ENCODE assay signal across 11 cellular contexts in genomic region chr22:45285431-45286058, GRCh38. TPM values are rescaled to one million over a fixed set of nuclear protein-coding genes. Genes with fewer than 3 reads are reported as not detected.
DNase-seq lines count a peak whose midpoint lies in the region; ATAC-seq, FAIRE-seq and TF ChIP-seq lines count a peak whose summit lies in the region.
"Had no signal": no experiment of that assay in that cellular context is flagged by ENCODE, and none has a peak within 500 bp of the region (broad histone marks: within the 10 kb centered on the region; RNA-seq: fewer than 3 reads in every experiment).

No MANE protein-coding gene starts in this region.

- H3K36me3 Mint-ChIP-seq in astrocyte (ENCODE audit: low read depth, unreplicated experiment) = no peaks in the 10 kb centered on the region

- H3K4me1 Mint-ChIP-seq in astrocyte (ENCODE audit: low read depth, unreplicated experiment) = no peaks in the 10 kb centered on the region

- H3K4me3 Mint-ChIP-seq in astrocyte (ENCODE audit: unreplicated experiment) = no peak overlapping the region

- TF ChIP-seq CTCF in astrocyte (IDR thresholded peaks at IDR 0.05; ENCODE audit: insufficient read depth, low read depth, low read length) (no peak), left lung (IDR thresholded peaks at IDR 0.05) (no peak)

- H3K27ac Mint-ChIP-seq in astrocyte (ENCODE audit: unreplicated experiment) = no peak overlapping the region

- H2AFZ ChIP-seq in astrocyte (ENCODE audit: low read depth, low read length) = no peak overlapping the region

- no peaks in the 10 kb centered on the region for H4K20me1 ChIP-seq in astrocyte (ENCODE audit: insufficient read depth, low read length)

- H3K4me1 ChIP-seq in astrocyte (ENCODE audit: insufficient read depth, low read length) (peaks cover 9% of the 10 kb centered on the region), left lung (peaks cover 4 to 19% of the 10 kb centered on the region in 2 donors)

- no peak overlapping the region for H3K4me3 ChIP-seq in astrocyte (ENCODE audit: insufficient read depth, low read depth, low read length)
- no peak overlapping the region for H3K4me3 ChIP-seq in left lung
- H3K4me3 ChIP-seq: MG63 had no signal

- no peaks in the 10 kb centered on the region for H3K79me2 ChIP-seq in astrocyte (ENCODE audit: insufficient read depth, low read length)

- no peak overlapping the region for H3K9ac ChIP-seq in astrocyte (ENCODE audit: low read length)

- peaks cover 50% of the 10 kb centered on the region for H3K27me3 Mint-ChIP-seq in astrocyte (ENCODE audit: low read depth, unreplicated experiment)

- H3K9me3 Mint-ChIP-seq in astrocyte (ENCODE audit: unreplicated experiment) = peaks cover 2% of the 10 kb centered on the region

- peaks cover 38% of the 10 kb centered on the region for H3K27me3 ChIP-seq in astrocyte (ENCODE audit: insufficient read depth, low read length)
- H3K27me3 ChIP-seq in left lung = peaks cover 5 to 52% of the 10 kb centered on the region in 2 donors
- H3K27me3 ChIP-seq: MG63 had no signal

- no peak for FAIRE-seq in astrocyte (lab: Jason Lieb, UNC)

- intact Hi-C loops in Right ventricle myocardium inferior (cut with DNase I) (no loop called here), cardiac septum (cut with DNase I) (no loop called here), left lung (cut with DNase I) (no loop called here), posterior vena cava (cut with DNase I) (no loop called here)

- no peaks in the 10 kb centered on the region for H3K36me3 ChIP-seq in astrocyte (ENCODE audit: insufficient read depth, low read length)
- no peaks in the 10 kb centered on the region for H3K36me3 ChIP-seq in left lung
- H3K36me3 ChIP-seq: MG63 had no signal

- DNase-seq in Right ventricle myocardium inferior (ENCODE audit: missing footprints) (peak; percentile 68), cardiac septum (ENCODE audit: low spot score) (no peak), astrocyte (ENCODE audit: low read depth) (no peak), iPS-NIHi7 (ENCODE audit: extremely low spot score) (peak; percentile 61), left lung (no peak), posterior vena cava (ENCODE audit: low spot score) (no peak)
- DNase-seq: EL, MG63 had no signal

- H3K9me3 ChIP-seq in astrocyte (ENCODE audit: insufficient read depth, low read depth, low read length) (no peaks in the 10 kb centered on the region), left lung (no peaks in the 10 kb centered on the region)
- H3K9me3 ChIP-seq: MG63 had no signal

- ATAC-seq in Right ventricle myocardium inferior = peak; percentile 24
- no peak for ATAC-seq in GM19397 (IDR thresholded peaks at IDR 0.05; ENCODE audit: unreplicated experiment)
- no peak for ATAC-seq in GM19467 (IDR thresholded peaks at IDR 0.05; ENCODE audit: unreplicated experiment)
- no peak for ATAC-seq in left lung

- no peak overlapping the region for H3K27ac ChIP-seq in astrocyte (ENCODE audit: low read depth, low read length)
- no peak overlapping the region for H3K27ac ChIP-seq in left lung

- H3K4me2 ChIP-seq in astrocyte (ENCODE audit: low read length) = peak overlapping the region; percentile 77

RNA-seq across cellular contexts. Expression of gene UPK3A, which starts 0.8 kb away (rescaled TPM):
- total RNA-seq in Right ventricle myocardium inferior (0.54 TPM), cardiac septum (0.40 TPM), astrocyte (not detected in 2 replicates), left lung (not detected), posterior vena cava (not detected)
- total RNA-seq: smooth muscle cell had no signal

RNA-seq across cellular contexts. Expression of gene FAM118A, which starts 24.2 kb away (rescaled TPM):
- total RNA-seq in Right ventricle myocardium inferior (18.7 TPM), cardiac septum (15.6 TPM), astrocyte (18.3 and 18.7 TPM in 2 replicates), left lung (10 to 100 TPM; 23.9 to 31.8 TPM), posterior vena cava (10 to 100 TPM; 16.0 to 24.6 TPM)

RNA-seq across cellular contexts. Expression of gene KIAA0930, which starts 44.9 kb away (rescaled TPM):
- total RNA-seq in Right ventricle myocardium inferior (22.3 TPM), cardiac septum (21.6 TPM), astrocyte (107 and 117 TPM in 2 replicates), left lung (10 to 100 TPM; 58.9 to 78.8 TPM), posterior vena cava (10 to 100 TPM; 48.5 to 74.0 TPM)

Comparison
In these comparisons a context has a peak if more than half of its experiments do, and no peak if none do; other contexts are left out.
1. DNase-seq: peak in Right ventricle myocardium inferior (single experiment) and iPS-NIHi7 (single experiment); none in cardiac septum (single experiment), astrocyte (single experiment), left lung (0 of 2) and posterior vena cava (single experiment).